Comparison of ENCODE assay signal across 16 cellular contexts in genomic region chr4:99021386-99021785, GRCh38. TPM values are rescaled to one million over a fixed set of nuclear protein-coding genes. Genes with fewer than 3 reads are reported as not detected.
DNase-seq lines count a peak whose midpoint lies in the region; ATAC-seq, FAIRE-seq and TF ChIP-seq lines count a peak whose summit lies in the region.
"Had no signal": no experiment of that assay in that cellular context is flagged by ENCODE, and none has a peak within 500 bp of the region (broad histone marks: within the 10 kb centered on the region; RNA-seq: fewer than 3 reads in every experiment).

No MANE protein-coding gene starts in this region.

- FAIRE-seq in GM12891 (lab: Jason Lieb, UNC) (peak; percentile 23), GM12878 (lab: Jason Lieb, UNC) (no peak)
- FAIRE-seq: A549, GM18507 had no signal

- POLR2A ChIA-PET in Caco-2 (lab: Charles Lee) (no interaction called here), GM12878 (lab: Charles Lee) (no interaction called here)

- WGBS in GM12878 (ENCODE audit: insufficient coverage, insufficient replicate concordance, low lambda C conversion rate, missing lambda C conversion rate): 99% methylated on average over 5 of the region's 5 CpGs
- WGBS in smooth muscle cell (ENCODE audit: low lambda C conversion rate): 82% methylated on average over 5 of the region's 5 CpGs

- no peak for TF ChIP-seq EP300 in GM12878 (IDR thresholded peaks at IDR 0.05; ENCODE audit: borderline replicate concordance in 1 of 2, control insufficient read depth in 1 of 2, low read depth in 2 of 2, low read length in 2 of 2)

- DNase-seq in Caco-2: no peak
- no peak for DNase-seq in GM12891 (ENCODE audit: insufficient read length, low spot score)
- no peak for DNase-seq in GM12878 (ENCODE audit: low read depth, low spot score)
- DNase-seq in smooth muscle cell (lab: John Stamatoyannopoulos, UW; ENCODE audit: unreplicated experiment): no peak
- DNase-seq in stimulated activated CD8-positive, alpha-beta memory T cell treated with anti-CD3 and anti-CD28 coated beads, Interleukin-4, amount 100 ng/mL, for 48 hours: no peak
- DNase-seq in Calu3: no peak
- DNase-seq: BE2C; CD8-positive, alpha-beta T cell; COR-L47; DMS53; GF-D8; HCEC 1CT; IMR-90 had no signal

- H3K79me2 ChIP-seq in GM12878 (ENCODE audit: control insufficient read depth, insufficient read depth, low read length) (peaks cover 17% of the 10 kb centered on the region), smooth muscle cell (ENCODE audit: low read depth) (peaks cover 98% of the 10 kb centered on the region)

- H3K9ac ChIP-seq in GM12878 (ENCODE audit: control insufficient read depth, insufficient read depth, low read length) (no peak overlapping the region), smooth muscle cell (ENCODE audit: low read depth) (peak overlapping the region; percentile 31)

- peak overlapping the region; percentile 9 for H3K4me3 Mint-ChIP-seq in Caco-2 (ENCODE audit: unreplicated experiment)
- H3K4me3 Mint-ChIP-seq in Calu3 (ENCODE audit: low read depth, unreplicated experiment): no peak overlapping the region
- H3K4me3 Mint-ChIP-seq: CD8-positive, alpha-beta T cell had no signal

- peaks cover 31% of the 10 kb centered on the region for H3K9me3 Mint-ChIP-seq in Caco-2 (ENCODE audit: unreplicated experiment)
- H3K9me3 Mint-ChIP-seq in Calu3 (ENCODE audit: low read depth, unreplicated experiment): peaks cover 12% of the 10 kb centered on the region

- H3K9me3 ChIP-seq in Caco-2 (peaks cover 19% of the 10 kb centered on the region), GM12878 (replicated peaks; ENCODE audit: control insufficient read depth, insufficient read depth, low read length) (peaks cover 16% of the 10 kb centered on the region), smooth muscle cell (replicated peaks; ENCODE audit: low read depth) (no peaks in the 10 kb centered on the region)
- H3K9me3 ChIP-seq: BE2C had no signal

- peaks cover 35% of the 10 kb centered on the region for H3K4me1 ChIP-seq in Caco-2
- no peaks in the 10 kb centered on the region for H3K4me1 ChIP-seq in GM12878 (ENCODE audit: control insufficient read depth, insufficient read depth, low read length)
- peaks cover 7% of the 10 kb centered on the region for H3K4me1 ChIP-seq in smooth muscle cell (ENCODE audit: low read depth)

- no peaks in the 10 kb centered on the region for H4K20me1 ChIP-seq in GM12878 (ENCODE audit: control insufficient read depth, insufficient read depth)
- H4K20me1 ChIP-seq in smooth muscle cell (ENCODE audit: low read depth): peaks cover 56% of the 10 kb centered on the region

- SMC1A ChIA-PET in GM12878 (lab: Charles Lee; ENCODE audit: uncharacterized antibody, unreplicated experiment): no interaction called here

- H3K36me3 Mint-ChIP-seq in Caco-2 (ENCODE audit: insufficient read depth, unreplicated experiment) (peaks cover 38% of the 10 kb centered on the region), Calu3 (ENCODE audit: insufficient read depth, unreplicated experiment) (no peaks in the 10 kb centered on the region)

- H3K4me1 Mint-ChIP-seq in Caco-2 (ENCODE audit: low read depth, unreplicated experiment) (peaks cover 30% of the 10 kb centered on the region), Calu3 (ENCODE audit: low read depth, unreplicated experiment) (peaks cover 38% of the 10 kb centered on the region)

- in situ Hi-C loops in GM12878 (cut with MboI): no loop called here

- CTCF ChIA-PET in Caco-2 (lab: Charles Lee) (no interaction called here), GM12878 (lab: Yijun Ruan, JAX) (no interaction called here), Calu3 (lab: Charles Lee) (no interaction called here)

- H3K27ac ChIP-seq in GM12878 (ENCODE audit: control insufficient read depth, insufficient read depth) (no peak overlapping the region), smooth muscle cell (ENCODE audit: low read depth) (peak overlapping the region; percentile 48)
- H3K27ac ChIP-seq: A549, C4-2B had no signal

- H3K27me3 Mint-ChIP-seq in Caco-2 (ENCODE audit: insufficient read depth, unreplicated experiment) (no peaks in the 10 kb centered on the region), Calu3 (ENCODE audit: unreplicated experiment) (no peaks in the 10 kb centered on the region)

- no peak overlapping the region for H2AFZ ChIP-seq in GM12878 (ENCODE audit: control insufficient read depth, low read depth, low read length)
- no peak overlapping the region for H2AFZ ChIP-seq in smooth muscle cell (ENCODE audit: low read depth)

- no peaks in the 10 kb centered on the region for H3K27me3 ChIP-seq in Caco-2 (replicated peaks; ENCODE audit: control insufficient read depth, insufficient read depth, low read length)
- no peaks in the 10 kb centered on the region for H3K27me3 ChIP-seq in GM12878 (replicated peaks in 1 of 2; ENCODE audit: control insufficient read depth in 2 of 2, insufficient read depth in 2 of 2, low read length in 1 of 2)
- no peaks in the 10 kb centered on the region for H3K27me3 ChIP-seq in smooth muscle cell (ENCODE audit: low read depth)
- H3K27me3 ChIP-seq: BE2C had no signal

- TF ChIP-seq RAD21 in GM12878 (IDR thresholded peaks at IDR 0.05; ENCODE audit: insufficient read depth, low read depth, low read length): no peak

- TF ChIP-seq CTCF in Caco-2 (IDR thresholded peaks at IDR 0.05; ENCODE audit: insufficient read depth in 1 of 2, low read depth in 1 of 2, low read length in 1 of 2, severe bottlenecking in 1 of 2, unreplicated experiment in 1 of 2) (no peak), GM12878 (IDR thresholded peaks at IDR 0.05 in 2 of 3, conservative IDR thresholded peaks at IDR 0.05 in 1 of 3; ENCODE audit: control insufficient read depth in 2 of 3, extremely low read depth in 1 of 3, insufficient read depth in 1 of 3, low read depth in 3 of 3, low read length in 3 of 3) (no peak), smooth muscle cell (IDR thresholded peaks at IDR 0.05; ENCODE audit: borderline replicate concordance, insufficient read depth, poor library complexity, severe bottlenecking) (no peak), Calu3 (IDR thresholded peaks at IDR 0.05; ENCODE audit: unreplicated experiment) (no peak)

- no TSS peak for BruUV-seq in Caco-2 (replicated peaks; lab: Mats Ljungman, UMichigan)
- no TSS peak for BruUV-seq in GM12878 (replicated peaks; lab: Mats Ljungman, UMichigan)
- BruUV-seq in Calu3 (replicated peaks; lab: Mats Ljungman, UMichigan): no TSS peak

- H3K4me3 ChIP-seq in Caco-2 (ENCODE audit: low read depth, low read length) (no peak overlapping the region), GM12878 (no peak overlapping the region), smooth muscle cell (peak overlapping the region; percentile 41)
- H3K4me3 ChIP-seq: A549 had no signal

- H3F3A ChIP-seq in smooth muscle cell (ENCODE audit: low read depth): peaks cover 2% of the 10 kb centered on the region

- ATAC-seq in GM12878: no peak
- ATAC-seq: A549; CD8-positive, alpha-beta T cell had no signal

- H3K36me3 ChIP-seq in Caco-2 (ENCODE audit: control insufficient read depth, insufficient read depth, low read length): peaks cover 8% of the 10 kb centered on the region
- H3K36me3 ChIP-seq in GM12878 (ENCODE audit: control insufficient read depth in 2 of 2, insufficient read depth in 2 of 2, low read length in 1 of 2): peaks cover 4 to 5% of the 10 kb centered on the region in 2 experiments; a peak in 2 of 4 replicates
- H3K36me3 ChIP-seq in smooth muscle cell (ENCODE audit: low read depth): no peaks in the 10 kb centered on the region

- TF ChIP-seq POLR2A in GM12891 (IDR thresholded peaks at IDR 0.05; ENCODE audit: low read depth, low read length) (no peak), GM12878 (IDR thresholded peaks at IDR 0.05; ENCODE audit: low read depth, low read length) (no peak)

- no peak overlapping the region for H3K4me2 ChIP-seq in GM12878 (ENCODE audit: control insufficient read depth, insufficient read depth)
- peak overlapping the region; percentile 71 for H3K4me2 ChIP-seq in smooth muscle cell
- H3K4me2 ChIP-seq: A549 had no signal

- intact Hi-C loops in Caco-2 (cut with micrococcal nuclease; ENCODE audit: unreplicated experiment): loop anchor here (5.0 kb wide), 1 partner anchor 136 kb away; no protein-coding TSS in a partner anchor
- intact Hi-C loops in GM12878 (cut with micrococcal nuclease; ENCODE audit: unreplicated experiment): no loop called here
- intact Hi-C loops in Calu3 (cut with micrococcal nuclease; ENCODE audit: unreplicated experiment): no loop called here

- peak overlapping the region; percentile 99 for H3K27ac Mint-ChIP-seq in Caco-2 (ENCODE audit: unreplicated experiment)
- H3K27ac Mint-ChIP-seq in Calu3 (ENCODE audit: unreplicated experiment): no peak overlapping the region
- H3K27ac Mint-ChIP-seq: CD8-positive, alpha-beta T cell had no signal

- RAD21 ChIA-PET in GM12878 (lab: Charles Lee; ENCODE audit: unreplicated experiment): no interaction called here

TF ChIP-seq in GM12891, 5 proteins besides CTCF, POLR2A, EP300 and RAD21 (continues in another document):
- no peak for TF ChIP-seq SPI1 (IDR thresholded peaks at IDR 0.05; ENCODE audit: low read depth, low read length)
- TF ChIP-seq TAF1 (IDR thresholded peaks at IDR 0.05; ENCODE audit: low read depth, low read length): no peak
- TF ChIP-seq POU2F2 (IDR thresholded peaks at IDR 0.05; ENCODE audit: low read depth, low read length): no peak

TF ChIP-seq in GM12878, 131 proteins besides CTCF, POLR2A, EP300 and RAD21 (continues in another document):
- TF ChIP-seq CREB1 (IDR thresholded peaks at IDR 0.05; ENCODE audit: low read depth) (no peak), TBL1XR1 (IDR thresholded peaks at IDR 0.05; ENCODE audit: low read depth, low read length) (no peak)

RNA-seq across cellular contexts. Expression of gene METAP1, which starts 25.9 kb away (rescaled TPM):
- total RNA-seq in Caco-2 (2022): 75.2 and 83.0 TPM in 2 replicates
- 25.5 TPM for polyA plus RNA-seq in GM12891 (2012; ENCODE audit: low read depth, missing spikeins)
- 66.1 and 73.0 TPM in 2 replicates for total RNA-seq in GM12878 (2013; cell fraction: nucleolus; rRNA removed)
- total RNA-seq in GM12878 (2014; rRNA removed): 56.8 and 65.7 TPM in 2 replicates
- total RNA-seq in GM12878 (2014; rRNA removed; fragmentation: Illumina TruSeq; extraction: Trizol): 48.9 and 52.4 TPM in 2 replicates
- total RNA-seq in GM12878 (2021): 45.0 and 45.4 TPM in 2 replicates
- polyA plus RNA-seq in GM12878 (2011; ENCODE audit: low read depth): 21.3 TPM
- 71.4 and 110 TPM in 2 replicates for polyA plus RNA-seq in GM12878 (2011; rRNA removed)
- 45.5 and 47.8 TPM in 2 replicates for polyA plus RNA-seq in GM12878 (2011; cell fraction: cytosol; rRNA removed)
- polyA plus RNA-seq in GM12878 (2011; cell fraction: nucleus; rRNA removed): 55.1 and 58.3 TPM in 2 replicates
- 27.3 and 35.6 TPM in 2 replicates for polyA plus RNA-seq in GM12878 (2012)
- 65.8 and 78.1 TPM in 2 replicates for polyA plus RNA-seq in GM12878 (2014; fragmentation: Illumina TruSeq; extraction: Trizol)
- 10 to 100 TPM; 22.7 to 32.4 TPM for polyA plus RNA-seq in GM12878 (2014; fragmentation: Nextera tagmentation; extraction: Ambion mirVana)
- 40.8 and 45.2 TPM in 2 replicates for polyA plus RNA-seq in GM12878 (2014; rRNA removed)
- 10 to 100 TPM; 38.0 to 41.8 TPM for polyA plus RNA-seq in GM12878 (2016; fragmentation: Nextera tagmentation; extraction: Ambion mirVana)
- 64.6 and 68.2 TPM in 2 replicates for polyA minus RNA-seq in GM12878 (2011; rRNA and poly(A)+ RNA removed)
- polyA minus RNA-seq in GM12878 (2011; cell fraction: cytosol; rRNA and poly(A)+ RNA removed): 19.1 and 27.3 TPM in 2 replicates
- 32.8 and 49.5 TPM in 2 replicates for polyA minus RNA-seq in GM12878 (2011; cell fraction: nucleus; rRNA and poly(A)+ RNA removed)
- 57.9 and 73.3 TPM in 2 replicates for total RNA-seq in smooth muscle cell
- 19.1 and 33.0 TPM in 2 replicates for polyA plus RNA-seq in smooth muscle cell
- total RNA-seq in Calu3 (2022): 59.0 and 60.5 TPM in 2 replicates
